In the genomic region with DNA sequence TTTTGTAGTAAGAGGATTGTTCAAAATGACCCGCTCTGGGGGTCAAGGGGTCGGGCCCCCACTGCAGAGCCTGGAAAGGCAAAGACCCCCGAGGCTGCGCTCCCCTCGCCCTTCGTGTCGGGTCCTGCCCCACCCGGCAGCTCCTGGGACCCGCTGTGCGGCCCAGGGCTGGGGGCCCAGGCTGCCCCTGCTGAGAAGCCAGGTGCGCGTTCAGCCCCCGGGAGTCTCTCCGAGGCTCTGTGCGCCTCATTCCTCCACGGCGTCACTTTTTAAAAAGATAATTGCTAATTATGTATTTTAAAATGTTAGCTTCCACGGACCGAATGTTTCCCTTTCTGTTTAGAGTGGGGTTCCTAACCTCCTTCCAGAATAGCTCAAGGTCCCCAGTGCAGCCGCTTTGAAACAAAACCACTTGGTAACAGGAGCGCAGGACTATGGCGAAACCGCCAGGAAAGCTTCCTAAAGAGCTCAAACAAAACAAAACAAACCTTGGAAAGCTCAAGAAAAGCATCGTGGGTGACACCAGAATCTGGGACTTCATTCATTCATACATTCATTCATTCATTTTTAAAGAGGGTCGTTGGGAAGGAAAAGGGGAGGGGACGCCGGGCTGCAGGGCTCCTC, we compare ENCODE assay signal across 8 cellular contexts. TPM values are rescaled to one million over a fixed set of nuclear protein-coding genes. Genes with fewer than 3 reads are reported as not detected.
DNase-seq lines count a peak whose midpoint lies in the region; ATAC-seq, FAIRE-seq and TF ChIP-seq lines count a peak whose summit lies in the region.

No MANE protein-coding gene starts in this region.

- H3K9me3 ChIP-seq in small intestine (ENCODE audit: control insufficient read depth, low read depth), result no peaks in the 10 kb centered on the region

- H3K4me3 ChIP-seq in iPS-11a (ENCODE audit: low read depth, low read length) (peak overlapping the region; percentile 75), small intestine (ENCODE audit: low read depth in 1 of 2, low read length in 2 of 2) (peak overlapping the region; percentile 18 to 37)

- no peaks in the 10 kb centered on the region for H3K36me3 ChIP-seq in small intestine (ENCODE audit: control insufficient read depth in 2 of 2, insufficient read depth in 2 of 2, low read length in 2 of 2)

- no peak for TF ChIP-seq RAD21 in Ishikawa (IDR thresholded peaks at IDR 0.05; ENCODE audit: low read depth)

- FAIRE-seq in small intestine (lab: Jason Lieb, UNC), result no peak

- intact Hi-C loops in activated T-helper 1 cell treated with anti-CD3 and anti-CD28 coated beads, Interleukin-12 subunit alpha, Interleukin-12 subunit beta, Interleukin-2, Interleukin-4 antibody, amounts not matched to agents 30 ng/mL and 10 ng/mL and 1 ng/mL, durations not matched to agents 14 hours and 24 hours and 36 hours (cut with micrococcal nuclease), result loop anchor here (1.0 to 5.0 kb wide), 9 partner anchors 19 to 642 kb away; partner anchors contain the start of genes PDIA4 and ZNF786

- H3K27ac ChIP-seq in small intestine (ENCODE audit: low read depth in 1 of 2, low read length in 1 of 2), result no peak overlapping the region

- H3K27me3 Mint-ChIP-seq in activated T-helper 1 cell treated with anti-CD3 and anti-CD28 coated beads, Interleukin-12 subunit alpha, Interleukin-12 subunit beta, Interleukin-2, Interleukin-4 antibody, amounts not matched to agents 30 ng/mL and 10 ng/mL and 1 ng/mL, durations not matched to agents 14 hours and 24 hours and 36 hours (ENCODE audit: insufficient read depth), result peaks cover 29% of the 10 kb centered on the region

- H3K27ac Mint-ChIP-seq in activated T-helper 1 cell treated with anti-CD3 and anti-CD28 coated beads, Interleukin-12 subunit alpha, Interleukin-12 subunit beta, Interleukin-2, Interleukin-4 antibody, amounts not matched to agents 30 ng/mL and 10 ng/mL and 1 ng/mL, durations not matched to agents 14 hours and 24 hours and 36 hours, result peak overlapping the region; percentile 33

- H3K4me3 Mint-ChIP-seq in activated T-helper 1 cell treated with anti-CD3 and anti-CD28 coated beads, Interleukin-12 subunit alpha, Interleukin-12 subunit beta, Interleukin-2, Interleukin-4 antibody, amounts not matched to agents 30 ng/mL and 10 ng/mL and 1 ng/mL, durations not matched to agents 14 hours and 24 hours and 36 hours, result peak overlapping the region; percentile 89

- no peaks in the 10 kb centered on the region for H3K9me3 Mint-ChIP-seq in activated T-helper 1 cell treated with anti-CD3 and anti-CD28 coated beads, Interleukin-12 subunit alpha, Interleukin-12 subunit beta, Interleukin-2, Interleukin-4 antibody, amounts not matched to agents 30 ng/mL and 10 ng/mL and 1 ng/mL, durations not matched to agents 14 hours and 24 hours and 36 hours

- H3K36me3 Mint-ChIP-seq in activated T-helper 1 cell treated with anti-CD3 and anti-CD28 coated beads, Interleukin-12 subunit alpha, Interleukin-12 subunit beta, Interleukin-2, Interleukin-4 antibody, amounts not matched to agents 30 ng/mL and 10 ng/mL and 1 ng/mL, durations not matched to agents 14 hours and 24 hours and 36 hours (ENCODE audit: low read depth), result peaks cover 2% of the 10 kb centered on the region

- H3K4me1 ChIP-seq in small intestine (ENCODE audit: control insufficient read depth in 2 of 2, insufficient read depth in 1 of 2, low read depth in 1 of 2, low read length in 1 of 2), result peaks cover 0 to 2% of the 10 kb centered on the region in 2 donors

- DNase-seq in D341Med (ENCODE audit: low spot score) (peak; percentile 74), small intestine (peak; percentile 13), KG1 (lab: John Stamatoyannopoulos, UW) (no peak), NCI-H2107 (lab: John Stamatoyannopoulos, UW) (no peak)
- no peak for DNase-seq in activated T-helper 1 cell treated with anti-CD3 and anti-CD28 coated beads, Interleukin-12 subunit alpha, Interleukin-12 subunit beta, Interleukin-2, Interleukin-4 antibody, amounts not matched to agents 30 ng/mL and 10 ng/mL and 1 ng/mL, durations not matched to agents 14 hours and 24 hours and 36 hours (ENCODE audit: low spot score)

- 1 to 2% (median 2%) methylated on average over 26 to 27 of the region's 27 CpGs for WGBS in small intestine, 3 donors

- no peak for ATAC-seq in GM19463 (IDR thresholded peaks at IDR 0.05; ENCODE audit: unreplicated experiment)

- H3K4me1 Mint-ChIP-seq in activated T-helper 1 cell treated with anti-CD3 and anti-CD28 coated beads, Interleukin-12 subunit alpha, Interleukin-12 subunit beta, Interleukin-2, Interleukin-4 antibody, amounts not matched to agents 30 ng/mL and 10 ng/mL and 1 ng/mL, durations not matched to agents 14 hours and 24 hours and 36 hours (ENCODE audit: low read depth), result peaks cover 44% of the 10 kb centered on the region

- no peaks in the 10 kb centered on the region for H3K27me3 ChIP-seq in small intestine (ENCODE audit: control insufficient read depth in 2 of 2, insufficient read depth in 2 of 2, low read length in 2 of 2)

- TF ChIP-seq EP300 in Ishikawa (IDR thresholded peaks at IDR 0.05; ENCODE audit: borderline replicate concordance), result no peak

TF ChIP-seq in Ishikawa, 13 proteins besides CTCF, POLR2A, EP300 and RAD21:
- TF ChIP-seq YY1 (IDR thresholded peaks at IDR 0.05; ENCODE audit: low read depth), result no peak
- TF ChIP-seq, protein P1, sequence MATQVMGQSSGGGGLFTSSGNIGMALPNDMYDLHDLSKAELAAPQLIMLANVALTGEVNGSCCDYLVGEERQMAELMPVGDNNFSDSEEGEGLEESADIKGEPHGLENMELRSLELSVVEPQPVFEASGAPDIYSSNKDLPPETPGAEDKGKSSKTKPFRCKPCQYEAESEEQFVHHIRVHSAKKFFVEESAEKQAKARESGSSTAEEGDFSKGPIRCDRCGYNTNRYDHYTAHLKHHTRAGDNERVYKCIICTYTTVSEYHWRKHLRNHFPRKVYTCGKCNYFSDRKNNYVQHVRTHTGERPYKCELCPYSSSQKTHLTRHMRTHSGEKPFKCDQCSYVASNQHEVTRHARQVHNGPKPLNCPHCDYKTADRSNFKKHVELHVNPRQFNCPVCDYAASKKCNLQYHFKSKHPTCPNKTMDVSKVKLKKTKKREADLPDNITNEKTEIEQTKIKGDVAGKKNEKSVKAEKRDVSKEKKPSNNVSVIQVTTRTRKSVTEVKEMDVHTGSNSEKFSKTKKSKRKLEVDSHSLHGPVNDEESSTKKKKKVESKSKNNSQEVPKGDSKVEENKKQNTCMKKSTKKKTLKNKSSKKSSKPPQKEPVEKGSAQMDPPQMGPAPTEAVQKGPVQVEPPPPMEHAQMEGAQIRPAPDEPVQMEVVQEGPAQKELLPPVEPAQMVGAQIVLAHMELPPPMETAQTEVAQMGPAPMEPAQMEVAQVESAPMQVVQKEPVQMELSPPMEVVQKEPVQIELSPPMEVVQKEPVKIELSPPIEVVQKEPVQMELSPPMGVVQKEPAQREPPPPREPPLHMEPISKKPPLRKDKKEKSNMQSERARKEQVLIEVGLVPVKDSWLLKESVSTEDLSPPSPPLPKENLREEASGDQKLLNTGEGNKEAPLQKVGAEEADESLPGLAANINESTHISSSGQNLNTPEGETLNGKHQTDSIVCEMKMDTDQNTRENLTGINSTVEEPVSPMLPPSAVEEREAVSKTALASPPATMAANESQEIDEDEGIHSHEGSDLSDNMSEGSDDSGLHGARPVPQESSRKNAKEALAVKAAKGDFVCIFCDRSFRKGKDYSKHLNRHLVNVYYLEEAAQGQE (IDR thresholded peaks at IDR 0.05; ENCODE audit: low read depth), result no peak
- no peak for TF ChIP-seq FOXM1 (IDR thresholded peaks at IDR 0.05; ENCODE audit: borderline replicate concordance, low read depth)
- peak; percentile 49 for TF ChIP-seq CEBPB (IDR thresholded peaks at IDR 0.05)
TF ChIP-seq in Ishikawa: peak in this region for 1.

RNA-seq across cellular contexts. Expression of gene PDIA4, which starts 45.6 kb away (rescaled TPM):
- total RNA-seq in activated T-helper 1 cell treated with anti-CD3 and anti-CD28 coated beads, Interleukin-12 subunit alpha, Interleukin-12 subunit beta, Interleukin-2, Interleukin-4 antibody, amounts not matched to agents 30 ng/mL and 10 ng/mL and 1 ng/mL, durations not matched to agents 14 hours and 24 hours and 36 hours, result 132 and 142 TPM in 2 replicates
- 100 to 1,000 TPM in 1 of 3 donors, 10 to 100 TPM in 2; 19.9 to 239 (median 20.3) TPM for polyA plus RNA-seq in small intestine

Comparison
In these comparisons a context has a peak if more than half of its experiments do, and no peak if none do; other contexts are left out.
1. DNase-seq: peak in D341Med (single experiment) and small intestine (single experiment); none in activated T-helper 1 cell treated with anti-CD3 and anti-CD28 coated beads, Interleukin-12 subunit alpha, Interleukin-12 subunit beta, Interleukin-2, Interleukin-4 antibody, amounts not matched to agents 30 ng/mL and 10 ng/mL and 1 ng/mL, durations not matched to agents 14 hours and 24 hours and 36 hours (single experiment), KG1 (single experiment) and NCI-H2107 (single experiment).